15 cellular contexts compared by ENCODE assay signal in the genomic region with DNA sequence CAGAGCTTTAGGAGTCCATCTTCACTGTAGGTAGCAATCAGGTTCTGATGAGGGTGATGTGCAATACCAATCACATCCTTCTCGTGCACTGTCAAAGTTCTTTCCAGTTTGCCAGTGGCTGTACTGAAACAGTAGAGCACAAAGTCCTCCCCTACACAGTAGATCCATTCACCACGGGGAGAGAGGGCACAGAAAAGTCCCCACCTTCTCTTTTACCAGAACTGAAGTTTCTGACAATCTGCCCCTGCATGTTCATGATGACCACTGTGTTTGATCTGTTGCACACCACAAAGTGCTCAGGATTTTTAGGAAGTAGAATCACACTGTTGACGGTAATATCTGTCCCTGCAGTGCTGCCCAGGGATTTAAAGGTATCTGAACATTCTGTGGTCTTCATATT. TPM values are rescaled to one million over a fixed set of nuclear protein-coding genes. Genes with fewer than 3 reads are reported as not detected.
"Had no signal": no experiment of that assay in that cellular context is flagged by ENCODE, and none has a peak within 500 bp of the region (broad histone marks: within the 10 kb centered on the region; RNA-seq: fewer than 3 reads in every experiment).

No MANE protein-coding gene starts in this region.

RNA-seq across cellular contexts. Expression of gene ETV3L, which starts 40.4 kb away (rescaled TPM):
- total RNA-seq: activated B cell treated with CpG ODN at 0.5 μM for 24 hours; activated CD4-positive, alpha-beta memory T cell treated with anti-CD3 and anti-CD28 coated beads for 36 hours; activated CD4-positive, alpha-beta T cell treated with anti-CD3 and anti-CD28 coated beads, Interleukin-2, amount 10 ng/mL, durations not matched to agents 24 days and 14 days; activated CD8-positive, alpha-beta memory T cell treated with anti-CD3 and anti-CD28 coated beads for 36 hours; activated CD8-positive, alpha-beta T cell treated with anti-CD3 and anti-CD28 coated beads for 36 hours; activated naive CD4-positive, alpha-beta T cell treated with anti-CD3 and anti-CD28 coated beads for 36 hours; activated naive CD4-positive, alpha-beta T cell treated with anti-CD3 and anti-CD28 coated beads, Interleukin-2, amount 50 U/mL, for 72 hours; activated naive CD8-positive, alpha-beta T cell treated with anti-CD3 and anti-CD28 coated beads for 36 hours; activated T-cell treated with anti-CD3 and anti-CD28 coated beads, Interleukin-2, amount 50 U/mL, for 4 hours; activated T-cell treated with anti-CD3 and anti-CD28 coated beads, Interleukin-2, amount 50 U/mL, for 72 hours; activated T-helper 1 cell treated with anti-CD3 and anti-CD28 coated beads, Interleukin-12 subunit alpha, Interleukin-12 subunit beta, Interleukin-2, Interleukin-4 antibody, amounts not matched to agents 30 ng/mL and 10 ng/mL and 1 ng/mL, durations not matched to agents 14 hours and 24 hours and 36 hours; adrenal gland; aorta; cardiac septum; cerebellum had no signal
- polyA plus RNA-seq: adrenal gland, aorta had no signal
